Comparison of ENCODE assay signal across 8 cellular contexts in the genomic region with DNA sequence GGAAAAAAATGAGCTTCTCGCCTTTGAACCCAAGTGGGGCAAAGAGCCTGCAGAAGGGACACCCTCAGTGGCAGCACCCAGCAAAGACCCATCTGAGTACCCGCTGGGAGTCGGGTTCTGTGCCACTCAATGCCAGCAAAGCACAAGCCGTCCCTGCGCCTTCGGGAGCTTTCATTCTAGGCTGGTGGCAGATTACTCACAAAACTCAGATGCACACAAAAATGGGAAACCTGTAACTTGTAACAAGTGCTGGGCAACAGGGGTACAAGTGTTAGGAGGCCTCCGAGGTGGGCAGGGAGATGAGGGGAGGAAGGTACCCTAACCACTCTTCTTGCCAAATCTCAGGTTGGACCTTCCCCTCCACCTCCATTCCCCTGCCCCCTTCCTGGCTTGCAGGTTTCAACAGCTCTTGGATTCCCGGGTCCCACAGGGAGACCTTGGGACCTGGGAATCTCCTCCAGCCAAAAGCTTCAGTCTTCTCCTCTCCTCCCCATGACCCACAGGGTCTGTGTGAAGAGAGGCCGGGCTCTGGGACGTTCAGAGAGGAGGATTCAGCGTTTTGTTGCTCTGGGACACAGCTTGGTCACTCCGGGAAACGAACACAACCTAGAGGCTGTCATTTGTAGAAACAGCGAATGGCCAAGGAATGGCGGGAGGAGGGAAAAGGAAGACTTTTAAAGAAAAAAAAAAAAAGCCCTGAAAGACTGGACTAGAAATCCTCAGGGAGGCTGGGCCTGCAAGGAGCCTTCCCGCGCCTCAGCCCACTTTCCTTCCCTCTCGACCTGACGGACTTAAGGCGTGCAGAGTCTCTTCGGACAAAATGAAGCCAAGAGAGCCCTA. TPM values are rescaled to one million over a fixed set of nuclear protein-coding genes. Genes with fewer than 3 reads are reported as not detected.
DNase-seq lines count a peak whose midpoint lies in the region; ATAC-seq and TF ChIP-seq lines count a peak whose summit lies in the region.

No MANE protein-coding gene starts in this region.

- no peak for TF ChIP-seq EP300 in sigmoid colon (IDR thresholded peaks at IDR 0.05)

- CTCF ChIA-PET in activated CD8-positive, alpha-beta T cell treated with anti-CD3 and anti-CD28 coated beads, Interleukin-2, amount 10 ng/mL, durations not matched to agents 7 days and 5 days (lab: Charles Lee): interaction anchor here (0.8 to 3.1 kb wide), 3 partner anchors 20 to 199 kb away, joined by 3 to 15 read pairs (median 3); partner anchors contain the start of gene BCAS4

- POLR2A ChIA-PET in activated CD8-positive, alpha-beta T cell treated with anti-CD3 and anti-CD28 coated beads, Interleukin-2, amount 10 ng/mL, durations not matched to agents 7 days and 5 days (lab: Charles Lee): interaction anchor here (0.8 to 1.0 kb wide), 2 partner anchors 9 to 228 kb away, joined by 3 to 4 read pairs; partner anchors contain the start of gene DPM1

- no peaks in the 10 kb centered on the region for H3K27me3 Mint-ChIP-seq in activated naive CD4-positive, alpha-beta T cell treated with anti-CD3 and anti-CD28 coated beads, Interleukin-2, amount 50 U/mL, for 24 hours
- no peaks in the 10 kb centered on the region for H3K27me3 Mint-ChIP-seq in activated CD8-positive, alpha-beta T cell treated with anti-CD3 and anti-CD28 coated beads, Interleukin-2, amount 10 ng/mL, durations not matched to agents 7 days and 5 days (ENCODE audit: low read depth)

- H3K36me3 Mint-ChIP-seq in activated naive CD4-positive, alpha-beta T cell treated with anti-CD3 and anti-CD28 coated beads, Interleukin-2, amount 50 U/mL, for 24 hours: peaks cover 1% of the 10 kb centered on the region
- peaks cover 2% of the 10 kb centered on the region for H3K36me3 Mint-ChIP-seq in activated CD8-positive, alpha-beta T cell treated with anti-CD3 and anti-CD28 coated beads, Interleukin-2, amount 10 ng/mL, durations not matched to agents 7 days and 5 days (ENCODE audit: low read depth)

- intact Hi-C loops in left ventricle myocardium superior (cut with micrococcal nuclease) (no loop called here), sigmoid colon (cut with DNase I) (loop anchor here (2.0 kb wide), 1 partner anchor 15 kb away; no protein-coding TSS in a partner anchor)

- peak overlapping the region; percentile 75 to 80 (median 78) for H3K27ac ChIP-seq in sigmoid colon

- no peak for TF ChIP-seq CTCF in sigmoid colon (IDR thresholded peaks at IDR 0.05)

- peaks cover 0 to 26% (median 20%) of the 10 kb centered on the region in 4 donors for H3K4me1 ChIP-seq in sigmoid colon

- ATAC-seq in activated CD8-positive, alpha-beta T cell treated with anti-CD3 and anti-CD28 coated beads, Interleukin-2, amount 10 ng/mL, durations not matched to agents 7 days and 5 days: no peak
- ATAC-seq in left ventricle myocardium superior: peak; percentile 2

- peaks cover 30% of the 10 kb centered on the region for H3K4me1 Mint-ChIP-seq in activated naive CD4-positive, alpha-beta T cell treated with anti-CD3 and anti-CD28 coated beads, Interleukin-2, amount 50 U/mL, for 24 hours
- H3K4me1 Mint-ChIP-seq in activated CD8-positive, alpha-beta T cell treated with anti-CD3 and anti-CD28 coated beads, Interleukin-2, amount 10 ng/mL, durations not matched to agents 7 days and 5 days (ENCODE audit: low read depth): peaks cover 19% of the 10 kb centered on the region

- no peak for DNase-seq in activated naive CD4-positive, alpha-beta T cell treated with Interleukin-2 at 50 U/mL for 16 hours
- DNase-seq in activated CD8-positive, alpha-beta T cell treated with anti-CD3 and anti-CD28 coated beads, Interleukin-2, amount 10 ng/mL, durations not matched to agents 7 days and 5 days: no peak
- DNase-seq in left ventricle myocardium superior (no peak), sigmoid colon (no peak), NCI-H187 (lab: John Stamatoyannopoulos, UW) (no peak)
- DNase-seq in NK-92 treated with Interleukin-12 subunit alpha and Interleukin-12 subunit beta, amount 100 ng/mL, for 24 hours (lab: John Stamatoyannopoulos, UW): no peak
- DNase-seq in activated CD4-positive, CD25-positive, alpha-beta regulatory T cell treated with anti-CD3 and anti-CD28 coated beads, Interleukin-2, amount 50 U/mL, for 72 hours: no peak

- TF ChIP-seq POLR2A in sigmoid colon (IDR thresholded peaks at IDR 0.05): no peak

- WGBS in sigmoid colon, 2 donors: 31 to 44% methylated on average over 21 of the region's 21 CpGs

- H3K4me3 Mint-ChIP-seq in activated naive CD4-positive, alpha-beta T cell treated with anti-CD3 and anti-CD28 coated beads, Interleukin-2, amount 50 U/mL, for 24 hours: peak overlapping the region; percentile 88
- peak overlapping the region; percentile 88 for H3K4me3 Mint-ChIP-seq in activated CD8-positive, alpha-beta T cell treated with anti-CD3 and anti-CD28 coated beads, Interleukin-2, amount 10 ng/mL, durations not matched to agents 7 days and 5 days

- peak overlapping the region; percentile 69 to 95 (median 88) for H3K4me3 ChIP-seq in sigmoid colon

- H3K27ac Mint-ChIP-seq in activated naive CD4-positive, alpha-beta T cell treated with anti-CD3 and anti-CD28 coated beads, Interleukin-2, amount 50 U/mL, for 24 hours: no peak overlapping the region
- H3K27ac Mint-ChIP-seq in activated CD8-positive, alpha-beta T cell treated with anti-CD3 and anti-CD28 coated beads, Interleukin-2, amount 10 ng/mL, durations not matched to agents 7 days and 5 days: peak overlapping the region; percentile 72

- no peaks in the 10 kb centered on the region for H3K27me3 ChIP-seq in sigmoid colon

- no peaks in the 10 kb centered on the region for H3K36me3 ChIP-seq in sigmoid colon

- no peaks in the 10 kb centered on the region for H3K9me3 Mint-ChIP-seq in activated naive CD4-positive, alpha-beta T cell treated with anti-CD3 and anti-CD28 coated beads, Interleukin-2, amount 50 U/mL, for 24 hours
- H3K9me3 Mint-ChIP-seq in activated CD8-positive, alpha-beta T cell treated with anti-CD3 and anti-CD28 coated beads, Interleukin-2, amount 10 ng/mL, durations not matched to agents 7 days and 5 days (ENCODE audit: insufficient read depth): no peaks in the 10 kb centered on the region

- no peaks in the 10 kb centered on the region for H3K9me3 ChIP-seq in sigmoid colon

RNA-seq across cellular contexts. Expression of gene PARD6B, which starts 1.2 kb away (rescaled TPM):
- 1 to 10 TPM; 4.3 to 6.0 TPM for total RNA-seq in activated CD8-positive, alpha-beta T cell treated with anti-CD3 and anti-CD28 coated beads, Interleukin-2, amount 10 ng/mL, durations not matched to agents 7 days and 5 days
- total RNA-seq in left ventricle myocardium superior (7.1 TPM), sigmoid colon (1 to 10 TPM in 2 of 4 donors, under 1 TPM in 2; 0.83 to 1.8 (median 1.2) TPM)
- polyA plus RNA-seq in sigmoid colon: 1 to 10 TPM; 2.4 to 5.1 (median 3.0) TPM

RNA-seq across cellular contexts. Expression of gene RIPOR3, which starts 38.8 kb away (rescaled TPM):
- not detected for total RNA-seq in activated CD8-positive, alpha-beta T cell treated with anti-CD3 and anti-CD28 coated beads, Interleukin-2, amount 10 ng/mL, durations not matched to agents 7 days and 5 days
- total RNA-seq in left ventricle myocardium superior (8.0 TPM), sigmoid colon (10 to 100 TPM in 3 of 4 donors, 1 to 10 TPM in 1; 9.4 to 28.0 (median 15.1) TPM)
- 1 to 10 TPM in 2 of 3 donors, under 1 TPM in 1; 0.92 to 7.8 (median 4.8) TPM for polyA plus RNA-seq in sigmoid colon
